ENCODE assay signal across 11 cellular contexts in genomic region chr5:142610176-142611001, GRCh38.
"Had no signal": no experiment of that assay in that cellular context is flagged by ENCODE, and none has a peak within 500 bp of the region (broad histone marks: within the 10 kb centered on the region; RNA-seq: fewer than 3 reads in every experiment).

No MANE protein-coding gene starts in this region.

- H3K4me1 ChIP-seq: pancreas, uterus had no signal

- H3K36me3 ChIP-seq: ascending aorta, left ventricle myocardium inferior, pancreas, sigmoid colon, spleen, uterus, WERI-Rb-1 had no signal

- H3K9me3 ChIP-seq: ascending aorta, left ventricle myocardium inferior, mucosa of descending colon, pancreas, sigmoid colon, spleen, uterus had no signal

- FAIRE-seq: endometrium, pancreas had no signal

- H3K27me3 ChIP-seq: ascending aorta, pancreas, sigmoid colon, uterus had no signal

- H3K27ac ChIP-seq: ascending aorta, left ventricle myocardium inferior, pancreas, sigmoid colon, spleen, uterus, WERI-Rb-1 had no signal

- DNase-seq: foreskin melanocyte, spleen had no signal

- H3K4me3 ChIP-seq: ascending aorta, coronary artery, left ventricle myocardium inferior, mucosa of descending colon, pancreas, sigmoid colon, spleen, uterus had no signal
